ENCODE assay signal across 19 cellular contexts in the genomic region with DNA sequence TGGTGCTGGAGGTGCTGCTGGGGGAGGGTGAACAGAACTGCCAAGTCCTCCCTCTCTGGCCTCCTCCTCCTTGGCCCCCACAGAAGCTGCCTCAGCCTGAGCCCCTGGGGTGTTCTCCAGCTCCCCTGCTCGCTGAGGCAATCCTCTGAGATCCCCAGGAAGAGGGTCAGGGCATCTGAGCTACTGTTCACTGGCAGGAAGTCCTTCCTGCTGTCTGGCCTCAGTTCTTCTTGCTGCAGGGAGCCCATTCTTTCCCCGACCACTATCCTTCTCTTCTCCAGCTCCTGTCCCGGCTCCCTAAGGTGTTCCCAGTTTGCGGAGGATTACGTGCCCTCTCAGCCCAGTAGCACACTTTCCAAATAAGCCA. TPM values are rescaled to one million over a fixed set of nuclear protein-coding genes. Genes with fewer than 3 reads are reported as not detected.
"Had no signal": no experiment of that assay in that cellular context is flagged by ENCODE, and none has a peak within 500 bp of the region (broad histone marks: within the 10 kb centered on the region; RNA-seq: fewer than 3 reads in every experiment).

No MANE protein-coding gene starts in this region.

- H3K27ac ChIP-seq: colonic mucosa, foreskin keratinocyte, neutrophil, right atrium auricular region, tibial nerve had no signal

- DNase-seq: activated B cell treated with CpG ODN at 0.5 μM for 24 hours; activated CD4-positive, alpha-beta T cell treated with anti-CD3 and anti-CD28 coated beads, Interleukin-2, amount 10 ng/mL, durations not matched to agents 7 days and 5 days; activated CD8-positive, alpha-beta memory T cell treated with anti-CD3 and anti-CD28 coated beads, Interleukin-2, amount 50 U/mL, for 48 hours; activated gamma-delta T cell treated with Interleukin-2 at 50 U/mL for 16 hours; amniotic stem cell; colonic mucosa; effector CD8-positive, alpha-beta T cell; foreskin keratinocyte; mammary epithelial cell; stimulated activated CD4-positive, alpha-beta T cell treated with anti-CD3 and anti-CD28 coated beads, Interleukin-4, amount 100 ng/mL, for 24 hours; stimulated activated naive CD4-positive, alpha-beta T cell treated with Interleukin-2 at 50 U/mL for 16 hours; T-helper 17 cell had no signal

- H3K36me3 ChIP-seq: colonic mucosa, neutrophil, right atrium auricular region, tibial nerve, vagina had no signal

- H3K36me3 Mint-ChIP-seq: activated naive CD8-positive, alpha-beta T cell had no signal

- H3K4me1 ChIP-seq: foreskin keratinocyte had no signal

- ATAC-seq: foreskin keratinocyte, T-helper 17 cell had no signal

- H3K27ac Mint-ChIP-seq: activated B cell treated with CpG ODN at 0.5 μM for 24 hours; activated CD4-positive, alpha-beta T cell treated with anti-CD3 and anti-CD28 coated beads, Interleukin-2, amount 10 ng/mL, durations not matched to agents 7 days and 5 days; activated naive CD8-positive, alpha-beta T cell; T-helper 17 cell had no signal

- H3K4me3 ChIP-seq: colonic mucosa, right atrium auricular region, tibial nerve had no signal

- H3K9me3 Mint-ChIP-seq: activated B cell treated with CpG ODN at 0.5 μM for 24 hours; activated CD4-positive, alpha-beta T cell treated with anti-CD3 and anti-CD28 coated beads, Interleukin-2, amount 10 ng/mL, durations not matched to agents 7 days and 5 days had no signal

- H3K27me3 ChIP-seq: right atrium auricular region, vagina had no signal

- FAIRE-seq: islet of Langerhans had no signal

- H3K9me3 ChIP-seq: colonic mucosa, neutrophil, right atrium auricular region, tibial nerve, vagina had no signal

- H3K4me3 Mint-ChIP-seq: activated B cell treated with CpG ODN at 0.5 μM for 24 hours; activated CD4-positive, alpha-beta T cell treated with anti-CD3 and anti-CD28 coated beads, Interleukin-2, amount 10 ng/mL, durations not matched to agents 7 days and 5 days; activated naive CD8-positive, alpha-beta T cell had no signal

RNA-seq across cellular contexts. Expression of a gene that starts 9.7 kb away (rescaled TPM):
- total RNA-seq: activated B cell treated with CpG ODN at 0.5 μM for 24 hours; activated CD4-positive, alpha-beta T cell treated with anti-CD3 and anti-CD28 coated beads, Interleukin-2, amount 10 ng/mL, durations not matched to agents 7 days and 5 days; foreskin keratinocyte; mammary epithelial cell; T-helper 17 cell had no signal
- polyA plus RNA-seq: foreskin keratinocyte, mammary epithelial cell had no signal

RNA-seq across cellular contexts. Expression of a gene that starts 49.1 kb away (rescaled TPM):
- total RNA-seq: activated B cell treated with CpG ODN at 0.5 μM for 24 hours, colonic mucosa, right atrium auricular region, skeletal muscle tissue, vagina had no signal
- polyA plus RNA-seq: mammary epithelial cell had no signal

RNA-seq across cellular contexts. Expression of a gene that starts 57.0 kb away (rescaled TPM):
- total RNA-seq: activated B cell treated with CpG ODN at 0.5 μM for 24 hours; activated CD4-positive, alpha-beta T cell treated with anti-CD3 and anti-CD28 coated beads, Interleukin-2, amount 10 ng/mL, durations not matched to agents 7 days and 5 days; foreskin keratinocyte; vagina had no signal
